ENCODE assay signal across 7 cellular contexts in genomic region chr17:76715462-76715830, GRCh38. TPM values are rescaled to one million over a fixed set of nuclear protein-coding genes. Genes with fewer than 3 reads are reported as not detected.
DNase-seq lines count a peak whose midpoint lies in the region; ATAC-seq, FAIRE-seq and TF ChIP-seq lines count a peak whose summit lies in the region.
"Had no signal": no experiment of that assay in that cellular context is flagged by ENCODE, and none has a peak within 500 bp of the region (broad histone marks: within the 10 kb centered on the region; RNA-seq: fewer than 3 reads in every experiment).

No MANE protein-coding gene starts in this region.

- peaks cover 21% of the 10 kb centered on the region for H3K4me1 ChIP-seq in HepG2 (ENCODE audit: insufficient read depth, low read length)
- peaks cover 0 to 9% (median 0%) of the 10 kb centered on the region in 4 donors for H3K4me1 ChIP-seq in right lobe of liver
- peaks cover 0 to 52% of the 10 kb centered on the region in 2 donors for H3K4me1 ChIP-seq in right atrium auricular region
- peaks cover 23% of the 10 kb centered on the region for H3K4me1 ChIP-seq in vagina

- CTCF ChIA-PET in HepG2 (lab: Yijun Ruan, JAX; ENCODE audit: low intra/inter-chr PET ratio, low total read pairs) (interaction anchor here (0.7 to 2.2 kb wide), 3 partner anchors 32 to 192 kb away, joined by 4 to 17 read pairs (median 4); no protein-coding TSS in a partner anchor), GM10248 (lab: Yijun Ruan, JAX) (interaction anchor here (0.6 to 5.3 kb wide), 6 partner anchors 10 to 256 kb away, joined by 3 to 45 read pairs (median 6); partner anchors contain the start of genes JMJD6 and METTL23)

- no peaks in the 10 kb centered on the region; the same call in 1 of the 2 replicates for H4K20me1 ChIP-seq in HepG2 (ENCODE audit: insufficient read depth, low read length)

- no peak overlapping the region for H2AFZ ChIP-seq in HepG2 (ENCODE audit: low read length)

- peaks cover 25 to 64% of the 10 kb centered on the region in 2 experiments for H3K36me3 ChIP-seq in HepG2 (replicated peaks in 1 of 2; ENCODE audit: control insufficient read depth in 1 of 2, insufficient read depth in 2 of 2, low read length in 2 of 2)
- peaks cover 8 to 71% (median 33%) of the 10 kb centered on the region in 4 donors for H3K36me3 ChIP-seq in right lobe of liver
- H3K36me3 ChIP-seq in right atrium auricular region, result peaks cover 70% of the 10 kb centered on the region
- peaks cover 0 to 50% of the 10 kb centered on the region in 2 donors for H3K36me3 ChIP-seq in vagina

- H3K4me3 ChIP-seq in HepG2 (replicated peaks in 1 of 3; ENCODE audit: insufficient read depth in 1 of 3, low read depth in 2 of 3, low read length in 3 of 3) (no peak overlapping the region), right lobe of liver (no peak overlapping the region), right atrium auricular region (no peak overlapping the region), vagina (no peak overlapping the region)

- TF ChIP-seq RAD21 in HepG2 (CRISPR knock-in tag; IDR thresholded peaks at IDR 0.05), result no peak

- TF ChIP-seq CTCF in HepG2 (CRISPR knock-in tag; IDR thresholded peaks at IDR 0.05) (no peak), right lobe of liver (IDR thresholded peaks at IDR 0.05) (no peak), right atrium auricular region (IDR thresholded peaks at IDR 0.05) (no peak), vagina (IDR thresholded peaks at IDR 0.05) (no peak), GM10248 (IDR thresholded peaks at IDR 0.05; ENCODE audit: control extremely low read depth, extremely low read depth, low read depth, missing control alignments) (no peak)

- intact Hi-C loops in HepG2 (cut with micrococcal nuclease; ENCODE audit: unreplicated experiment), result loop anchor here (2.0 kb wide), 1 partner anchor 43 kb away; no protein-coding TSS in a partner anchor
- intact Hi-C loops in right lobe of liver (cut with DNase I), result no loop called here
- intact Hi-C loops in vagina (cut with DNase I), result loop anchor here (10.0 kb wide), 1 partner anchor 181 kb away; the partner anchor contains the start of gene CYGB

- no peaks in the 10 kb centered on the region for H3K9me3 ChIP-seq in HepG2 (ENCODE audit: low read length)
- H3K9me3 ChIP-seq in right lobe of liver, result no peaks in the 10 kb centered on the region
- no peaks in the 10 kb centered on the region for H3K9me3 ChIP-seq in right atrium auricular region
- no peaks in the 10 kb centered on the region for H3K9me3 ChIP-seq in vagina

- no peak overlapping the region for H3K9ac ChIP-seq in HepG2 (ENCODE audit: insufficient read depth, low read depth, low read length)

- H3K27ac ChIP-seq in HepG2 (ENCODE audit: extremely low read length, insufficient read depth, low read length) (no peak overlapping the region), right lobe of liver (no peak overlapping the region), right atrium auricular region (peak overlapping the region; percentile 78 to 79), vagina (peak overlapping the region; percentile 14)

- no peak for TF ChIP-seq EP300 in HepG2 (IDR thresholded peaks at IDR 0.05; ENCODE audit: low read depth in 2 of 2, low read length in 2 of 2)
- no peak for TF ChIP-seq EP300 in HepG2 (CRISPR knock-in tag; IDR thresholded peaks at IDR 0.05; ENCODE audit: borderline replicate concordance)

- WGBS in HepG2 (ENCODE audit: low lambda C conversion rate), result 92% methylated on average over 2 of the region's 2 CpGs
- no CpG with 5 or more reads among the region's 2 CpGs for WGBS in right lobe of liver (ENCODE audit: insufficient coverage, low coverage, low lambda C conversion rate, missing lambda C conversion rate)

- BruUV-seq in HepG2 (replicated peaks; lab: Mats Ljungman, UMichigan), result no TSS peak

- FAIRE-seq in HepG2 (lab: Jason Lieb, UNC), result no peak
- FAIRE-seq in urothelium cell line (lab: Jason Lieb, UNC), result no peak
- FAIRE-seq: small intestine had no signal

- ATAC-seq in HepG2 (no peak), right lobe of liver (no peak)

- in situ Hi-C loops in HepG2 (cut with HindIII; ENCODE audit: extremely low pct_ligation_motif_present, low pct_unique_long_range_greater_than_20kb), result loop anchor here (5.0 kb wide), 1 partner anchor 33 kb away; no protein-coding TSS in a partner anchor

- H3K27me3 ChIP-seq in HepG2 (ENCODE audit: control insufficient read depth in 1 of 2, insufficient read depth in 2 of 2, low read length in 2 of 2) (no peaks in the 10 kb centered on the region), right lobe of liver (no peaks in the 10 kb centered on the region), right atrium auricular region (no peaks in the 10 kb centered on the region), vagina (no peaks in the 10 kb centered on the region)

- no peak overlapping the region for H3K4me2 ChIP-seq in HepG2 (ENCODE audit: low read depth, low read length)

- no peak for TF ChIP-seq POLR2A in HepG2 (IDR thresholded peaks at IDR 0.05; ENCODE audit: insufficient read depth in 1 of 2, low read depth in 2 of 2, low read length in 2 of 2)
- TF ChIP-seq POLR2A in right lobe of liver (IDR thresholded peaks at IDR 0.05), result no peak
- TF ChIP-seq POLR2A in vagina (IDR thresholded peaks at IDR 0.05), result no peak

- H3K79me2 ChIP-seq in HepG2 (ENCODE audit: insufficient read depth, low read length), result no peaks in the 10 kb centered on the region

- POLR2A ChIA-PET in HepG2 (lab: Yijun Ruan, JAX), result no interaction called here
- POLR2A ChIA-PET in GM10248 (lab: Yijun Ruan, JAX), result interaction anchor here (0.5 to 1.6 kb wide), 2 partner anchors 10 to 22 kb away, joined by 4 to 6 read pairs; partner anchors contain the start of genes MFSD11 and SRSF2

- DNase-seq in HepG2 (ENCODE audit: low spot score) (no peak), right lobe of liver (no peak), right atrium auricular region (ENCODE audit: low spot score) (no peak), vagina (ENCODE audit: extremely low spot score in 2 of 2) (no peak), GM10248 (ENCODE audit: extremely low spot score) (no peak), urothelium cell line (ENCODE audit: low spot score) (no peak)

RNA-seq across cellular contexts. Expression of gene MXRA7, which starts 4.7 kb away (rescaled TPM):
- 28.0 and 44.8 TPM in 2 replicates for total RNA-seq in HepG2 (2016; rRNA removed; fragmentation: Illumina TruSeq; extraction: Trizol)
- 22.8 and 24.5 TPM in 2 replicates for total RNA-seq in HepG2 (2016; cell fraction: cytosol; rRNA removed; fragmentation: Illumina TruSeq; extraction: Trizol; ENCODE audit: low read depth)
- 30.0 and 44.9 TPM in 2 replicates for total RNA-seq in HepG2 (2016; cell fraction: insoluble cytoplasmic fraction; rRNA removed; fragmentation: Illumina TruSeq; extraction: Trizol)
- total RNA-seq in HepG2 (2016; cell fraction: membrane; rRNA removed; fragmentation: Illumina TruSeq; extraction: Trizol), result 51.0 and 58.7 TPM in 2 replicates
- 30.0 and 37.9 TPM in 2 replicates for total RNA-seq in HepG2 (2016; cell fraction: nucleus; rRNA removed; fragmentation: Illumina TruSeq; extraction: Trizol)
- 112 and 139 TPM in 2 replicates for polyA plus RNA-seq in HepG2 (2011; rRNA removed)
- polyA plus RNA-seq in HepG2 (2011; cell fraction: cytosol; rRNA removed), result 75.0 and 131 TPM in 2 replicates
- 36.3 and 45.0 TPM in 2 replicates for polyA plus RNA-seq in HepG2 (2011; cell fraction: nucleus; rRNA removed)
- 131 and 138 TPM in 2 replicates for polyA plus RNA-seq in HepG2 (2012)
- polyA plus RNA-seq in HepG2 (2016; cell fraction: cytosol; fragmentation: Illumina TruSeq; extraction: Trizol; ENCODE audit: low read depth), result 36.6 and 41.1 TPM in 2 replicates
- 37.7 and 42.0 TPM in 2 replicates for polyA plus RNA-seq in HepG2 (2016; cell fraction: insoluble cytoplasmic fraction; fragmentation: Illumina TruSeq; extraction: Trizol; ENCODE audit: low read depth)
- 56.2 and 59.4 TPM in 2 replicates for polyA plus RNA-seq in HepG2 (2016; cell fraction: membrane; fragmentation: Illumina TruSeq; extraction: Trizol; ENCODE audit: low read depth)
- polyA plus RNA-seq in HepG2 (2016; cell fraction: nucleus; fragmentation: Illumina TruSeq; extraction: Trizol; ENCODE audit: insufficient read depth, low read depth), result 59.5 and 60.5 TPM in 2 replicates
- polyA minus RNA-seq in HepG2 (2011; rRNA and poly(A)+ RNA removed; ENCODE audit: low replicate concordance), result 21.9 and 76.0 TPM in 2 replicates
- 38.4 and 70.8 TPM in 2 replicates for polyA minus RNA-seq in HepG2 (2011; cell fraction: cytosol; rRNA and poly(A)+ RNA removed)
- 18.8 and 29.5 TPM in 2 replicates for polyA minus RNA-seq in HepG2 (2011; cell fraction: nucleus; rRNA and poly(A)+ RNA removed)
- 10 to 100 TPM in 5 of 6 experiments, 1 to 10 TPM in 1; 7.7 to 25.4 (median 15.3) TPM for total RNA-seq in right lobe of liver
- 100 to 1,000 TPM; 440 to 644 TPM for total RNA-seq in right atrium auricular region
- 114 TPM for total RNA-seq in vagina

RNA-seq across cellular contexts. Expression of gene JMJD6, which starts 11.0 kb away (rescaled TPM):
- total RNA-seq in HepG2 (2016; rRNA removed; fragmentation: Illumina TruSeq; extraction: Trizol), result 41.0 and 49.1 TPM in 2 replicates
- total RNA-seq in HepG2 (2016; cell fraction: cytosol; rRNA removed; fragmentation: Illumina TruSeq; extraction: Trizol; ENCODE audit: low read depth), result 9.7 and 10.0 TPM in 2 replicates
- 41.7 and 48.0 TPM in 2 replicates for total RNA-seq in HepG2 (2016; cell fraction: insoluble cytoplasmic fraction; rRNA removed; fragmentation: Illumina TruSeq; extraction: Trizol)
- total RNA-seq in HepG2 (2016; cell fraction: membrane; rRNA removed; fragmentation: Illumina TruSeq; extraction: Trizol), result 15.3 and 17.9 TPM in 2 replicates
- 24.8 and 26.0 TPM in 2 replicates for total RNA-seq in HepG2 (2016; cell fraction: nucleus; rRNA removed; fragmentation: Illumina TruSeq; extraction: Trizol)
- polyA plus RNA-seq in HepG2 (2011; rRNA removed), result 33.6 and 36.0 TPM in 2 replicates
- 25.2 and 31.5 TPM in 2 replicates for polyA plus RNA-seq in HepG2 (2011; cell fraction: cytosol; rRNA removed)
- 43.8 and 48.7 TPM in 2 replicates for polyA plus RNA-seq in HepG2 (2011; cell fraction: nucleus; rRNA removed)
- 37.4 and 57.9 TPM in 2 replicates for polyA plus RNA-seq in HepG2 (2012)
- polyA plus RNA-seq in HepG2 (2016; cell fraction: cytosol; fragmentation: Illumina TruSeq; extraction: Trizol; ENCODE audit: low read depth), result 7.4 and 7.7 TPM in 2 replicates
- 47.9 and 48.6 TPM in 2 replicates for polyA plus RNA-seq in HepG2 (2016; cell fraction: insoluble cytoplasmic fraction; fragmentation: Illumina TruSeq; extraction: Trizol; ENCODE audit: low read depth)
- polyA plus RNA-seq in HepG2 (2016; cell fraction: membrane; fragmentation: Illumina TruSeq; extraction: Trizol; ENCODE audit: low read depth), result 11.8 and 11.9 TPM in 2 replicates
- 37.6 and 45.3 TPM in 2 replicates for polyA plus RNA-seq in HepG2 (2016; cell fraction: nucleus; fragmentation: Illumina TruSeq; extraction: Trizol; ENCODE audit: insufficient read depth, low read depth)
- polyA minus RNA-seq in HepG2 (2011; rRNA and poly(A)+ RNA removed; ENCODE audit: low replicate concordance), result 14.9 and 21.3 TPM in 2 replicates
- polyA minus RNA-seq in HepG2 (2011; cell fraction: cytosol; rRNA and poly(A)+ RNA removed), result 13.4 and 16.7 TPM in 2 replicates
- polyA minus RNA-seq in HepG2 (2011; cell fraction: nucleus; rRNA and poly(A)+ RNA removed), result 10.3 and 15.4 TPM in 2 replicates
- 10 to 100 TPM in 5 of 6 experiments, 1 to 10 TPM in 1; 10.0 to 15.8 (median 11.1) TPM for total RNA-seq in right lobe of liver
- 10 to 100 TPM; 35.0 to 37.4 TPM for total RNA-seq in right atrium auricular region
- 28.0 TPM for total RNA-seq in vagina

RNA-seq across cellular contexts. Expression of gene METTL23, which starts 11.2 kb away (rescaled TPM):
- total RNA-seq in HepG2 (2016; rRNA removed; fragmentation: Illumina TruSeq; extraction: Trizol) (39.7 and 39.9 TPM in 2 replicates), right lobe of liver (10 to 100 TPM; 16.0 to 25.0 (median 18.7) TPM), right atrium auricular region (10 to 100 TPM; 22.6 to 26.8 TPM), vagina (20.9 TPM)
- 13.8 and 15.1 TPM in 2 replicates for total RNA-seq in HepG2 (2016; cell fraction: cytosol; rRNA removed; fragmentation: Illumina TruSeq; extraction: Trizol; ENCODE audit: low read depth)
- total RNA-seq in HepG2 (2016; cell fraction: insoluble cytoplasmic fraction; rRNA removed; fragmentation: Illumina TruSeq; extraction: Trizol), result 40.1 and 40.8 TPM in 2 replicates
- total RNA-seq in HepG2 (2016; cell fraction: membrane; rRNA removed; fragmentation: Illumina TruSeq; extraction: Trizol), result 23.4 and 26.9 TPM in 2 replicates
- total RNA-seq in HepG2 (2016; cell fraction: nucleus; rRNA removed; fragmentation: Illumina TruSeq; extraction: Trizol), result 28.8 and 32.4 TPM in 2 replicates
- 85.4 and 104 TPM in 2 replicates for polyA plus RNA-seq in HepG2 (2011; rRNA removed)
- 54.2 and 65.9 TPM in 2 replicates for polyA plus RNA-seq in HepG2 (2011; cell fraction: cytosol; rRNA removed)
- 68.9 and 70.3 TPM in 2 replicates for polyA plus RNA-seq in HepG2 (2011; cell fraction: nucleus; rRNA removed)
- 49.3 and 49.6 TPM in 2 replicates for polyA plus RNA-seq in HepG2 (2012)
- 16.6 and 18.6 TPM in 2 replicates for polyA plus RNA-seq in HepG2 (2016; cell fraction: cytosol; fragmentation: Illumina TruSeq; extraction: Trizol; ENCODE audit: low read depth)
- polyA plus RNA-seq in HepG2 (2016; cell fraction: insoluble cytoplasmic fraction; fragmentation: Illumina TruSeq; extraction: Trizol; ENCODE audit: low read depth), result 45.5 and 51.2 TPM in 2 replicates
- 22.2 and 23.6 TPM in 2 replicates for polyA plus RNA-seq in HepG2 (2016; cell fraction: membrane; fragmentation: Illumina TruSeq; extraction: Trizol; ENCODE audit: low read depth)
- 60.8 and 67.8 TPM in 2 replicates for polyA plus RNA-seq in HepG2 (2016; cell fraction: nucleus; fragmentation: Illumina TruSeq; extraction: Trizol; ENCODE audit: insufficient read depth, low read depth)
- polyA minus RNA-seq in HepG2 (2011; rRNA and poly(A)+ RNA removed; ENCODE audit: low replicate concordance), result 23.4 and 37.2 TPM in 2 replicates
- 17.2 and 17.6 TPM in 2 replicates for polyA minus RNA-seq in HepG2 (2011; cell fraction: cytosol; rRNA and poly(A)+ RNA removed)
- 17.6 and 22.6 TPM in 2 replicates for polyA minus RNA-seq in HepG2 (2011; cell fraction: nucleus; rRNA and poly(A)+ RNA removed)

RNA-seq across cellular contexts. Expression of gene SRSF2, which starts 21.7 kb away (rescaled TPM):
- total RNA-seq in HepG2 (2016; rRNA removed; fragmentation: Illumina TruSeq; extraction: Trizol) (249 and 319 TPM in 2 replicates), right lobe of liver (100 to 1,000 TPM in 1 of 6 experiments, 10 to 100 TPM in 5; 62.4 to 106 (median 86.0) TPM), right atrium auricular region (100 to 1,000 TPM in 1 of 2 donors, 10 to 100 TPM in 1; 78.3 to 135 TPM), vagina (413 TPM)
- total RNA-seq in HepG2 (2016; cell fraction: cytosol; rRNA removed; fragmentation: Illumina TruSeq; extraction: Trizol; ENCODE audit: low read depth), result 103 and 114 TPM in 2 replicates
- total RNA-seq in HepG2 (2016; cell fraction: insoluble cytoplasmic fraction; rRNA removed; fragmentation: Illumina TruSeq; extraction: Trizol), result 260 and 312 TPM in 2 replicates
- 135 and 140 TPM in 2 replicates for total RNA-seq in HepG2 (2016; cell fraction: membrane; rRNA removed; fragmentation: Illumina TruSeq; extraction: Trizol)
- 349 and 418 TPM in 2 replicates for total RNA-seq in HepG2 (2016; cell fraction: nucleus; rRNA removed; fragmentation: Illumina TruSeq; extraction: Trizol)
- 306 and 308 TPM in 2 replicates for polyA plus RNA-seq in HepG2 (2011; rRNA removed)
- 103 and 169 TPM in 2 replicates for polyA plus RNA-seq in HepG2 (2011; cell fraction: cytosol; rRNA removed)
- polyA plus RNA-seq in HepG2 (2011; cell fraction: nucleus; rRNA removed), result 1,720 and 2,373 TPM in 2 replicates
- polyA plus RNA-seq in HepG2 (2012), result 214 and 282 TPM in 2 replicates
- polyA plus RNA-seq in HepG2 (2016; cell fraction: cytosol; fragmentation: Illumina TruSeq; extraction: Trizol; ENCODE audit: low read depth), result 77.5 and 85.0 TPM in 2 replicates
- 376 and 395 TPM in 2 replicates for polyA plus RNA-seq in HepG2 (2016; cell fraction: insoluble cytoplasmic fraction; fragmentation: Illumina TruSeq; extraction: Trizol; ENCODE audit: low read depth)
- polyA plus RNA-seq in HepG2 (2016; cell fraction: membrane; fragmentation: Illumina TruSeq; extraction: Trizol; ENCODE audit: low read depth), result 116 and 123 TPM in 2 replicates
- polyA plus RNA-seq in HepG2 (2016; cell fraction: nucleus; fragmentation: Illumina TruSeq; extraction: Trizol; ENCODE audit: insufficient read depth, low read depth), result 776 and 819 TPM in 2 replicates
- 243 and 377 TPM in 2 replicates for polyA minus RNA-seq in HepG2 (2011; rRNA and poly(A)+ RNA removed; ENCODE audit: low replicate concordance)
- 59.7 and 82.4 TPM in 2 replicates for polyA minus RNA-seq in HepG2 (2011; cell fraction: cytosol; rRNA and poly(A)+ RNA removed)
- 526 and 551 TPM in 2 replicates for polyA minus RNA-seq in HepG2 (2011; cell fraction: nucleus; rRNA and poly(A)+ RNA removed)

RNA-seq across cellular contexts. Expression of gene MFSD11, which starts 22.5 kb away (rescaled TPM):
- total RNA-seq in HepG2 (2016; rRNA removed; fragmentation: Illumina TruSeq; extraction: Trizol) (19.4 and 36.3 TPM in 2 replicates), right lobe of liver (10 to 100 TPM in 5 of 6 experiments, 1 to 10 TPM in 1; 8.5 to 16.3 (median 15.3) TPM), right atrium auricular region (10 to 100 TPM; 24.8 to 29.3 TPM), vagina (24.1 TPM)
- 19.7 and 21.0 TPM in 2 replicates for total RNA-seq in HepG2 (2016; cell fraction: cytosol; rRNA removed; fragmentation: Illumina TruSeq; extraction: Trizol; ENCODE audit: low read depth)
- 17.3 and 35.0 TPM in 2 replicates for total RNA-seq in HepG2 (2016; cell fraction: insoluble cytoplasmic fraction; rRNA removed; fragmentation: Illumina TruSeq; extraction: Trizol)
- 17.5 and 20.2 TPM in 2 replicates for total RNA-seq in HepG2 (2016; cell fraction: membrane; rRNA removed; fragmentation: Illumina TruSeq; extraction: Trizol)
- total RNA-seq in HepG2 (2016; cell fraction: nucleus; rRNA removed; fragmentation: Illumina TruSeq; extraction: Trizol), result 39.1 and 44.6 TPM in 2 replicates
- 25.2 and 26.1 TPM in 2 replicates for polyA plus RNA-seq in HepG2 (2011; rRNA removed)
- 11.6 and 16.0 TPM in 2 replicates for polyA plus RNA-seq in HepG2 (2011; cell fraction: cytosol; rRNA removed)
- polyA plus RNA-seq in HepG2 (2011; cell fraction: nucleus; rRNA removed), result 59.2 and 64.8 TPM in 2 replicates
- 20.4 and 24.1 TPM in 2 replicates for polyA plus RNA-seq in HepG2 (2012)
- 5.8 and 6.2 TPM in 2 replicates for polyA plus RNA-seq in HepG2 (2016; cell fraction: cytosol; fragmentation: Illumina TruSeq; extraction: Trizol; ENCODE audit: low read depth)
- polyA plus RNA-seq in HepG2 (2016; cell fraction: insoluble cytoplasmic fraction; fragmentation: Illumina TruSeq; extraction: Trizol; ENCODE audit: low read depth), result 13.0 and 15.6 TPM in 2 replicates
- polyA plus RNA-seq in HepG2 (2016; cell fraction: membrane; fragmentation: Illumina TruSeq; extraction: Trizol; ENCODE audit: low read depth), result 9.2 and 11.8 TPM in 2 replicates
- 60.1 and 68.2 TPM in 2 replicates for polyA plus RNA-seq in HepG2 (2016; cell fraction: nucleus; fragmentation: Illumina TruSeq; extraction: Trizol; ENCODE audit: insufficient read depth, low read depth)
- polyA minus RNA-seq in HepG2 (2011; rRNA and poly(A)+ RNA removed; ENCODE audit: low replicate concordance), result 33.4 and 39.8 TPM in 2 replicates
- polyA minus RNA-seq in HepG2 (2011; cell fraction: cytosol; rRNA and poly(A)+ RNA removed), result 12.8 and 16.1 TPM in 2 replicates
- polyA minus RNA-seq in HepG2 (2011; cell fraction: nucleus; rRNA and poly(A)+ RNA removed), result 36.3 and 51.1 TPM in 2 replicates

Comparison
In these comparisons a context has a peak if more than half of its experiments do, and no peak if none do; other contexts are left out.
1. intact Hi-C loops: an anchor here in HepG2 (2.0 kb wide) and vagina (10.0 kb wide); none called in right lobe of liver.
2. H3K27ac ChIP-seq: peak in right atrium auricular region (2 of 2) and vagina (single experiment); none in HepG2 (single experiment) and right lobe of liver (0 of 3).